7 cellular contexts compared by ENCODE assay signal in the genomic region with DNA sequence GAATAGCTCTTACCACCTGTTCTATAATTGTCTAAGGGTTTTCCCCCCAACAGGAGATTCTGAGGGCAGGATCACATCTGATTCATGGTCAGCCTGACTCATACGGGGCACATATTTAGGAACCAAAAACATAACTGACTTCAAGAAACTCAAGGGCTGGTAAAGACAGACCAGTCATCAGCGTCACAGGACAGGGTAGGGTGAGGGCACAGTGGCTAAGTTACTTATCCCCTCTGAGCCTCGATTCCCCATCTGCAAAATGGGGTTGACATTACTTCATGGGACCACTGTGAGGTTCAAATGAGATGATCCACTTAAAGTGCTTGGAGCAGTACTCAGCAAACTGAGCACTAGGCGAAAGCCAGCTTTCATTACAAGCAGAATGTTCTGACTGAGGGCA. TPM values are rescaled to one million over a fixed set of nuclear protein-coding genes. Genes with fewer than 3 reads are reported as not detected.
DNase-seq lines count a peak whose midpoint lies in the region; ATAC-seq and TF ChIP-seq lines count a peak whose summit lies in the region.

No MANE protein-coding gene starts in this region.

- POLR2A ChIA-PET in activated CD8-positive, alpha-beta T cell treated with anti-CD3 and anti-CD28 coated beads for 36 hours (lab: Charles Lee) = interaction anchor here (0.6 to 2.1 kb wide), 13 partner anchors 8 to 195 kb away, joined by 3 to 10 read pairs (median 4); a partner anchor contains a TSS

- peak overlapping the region; percentile 68 for H2AFZ ChIP-seq in osteoblast (ENCODE audit: low read length)

- DNase-seq in activated CD8-positive, alpha-beta T cell treated with anti-CD3 and anti-CD28 coated beads for 36 hours = peak; percentile 83
- DNase-seq in osteoblast (ENCODE audit: insufficient read length, low spot score, missing footprints) = peak; percentile 95
- DNase-seq in C1 segment of cervical spinal cord (lab: John Stamatoyannopoulos, UW) = no peak
- no peak for DNase-seq in SKM-1 treated with dmso at 0.1 percent for 144 hours (lab: John Stamatoyannopoulos, UW; ENCODE audit: unreplicated experiment)

- peak overlapping the region; percentile 91 for H3K4me2 ChIP-seq in osteoblast (ENCODE audit: insufficient read depth, low read length)

- H3K27ac ChIP-seq in esophagus (ENCODE audit: low read depth in 2 of 2, low read length in 1 of 2) = peak overlapping the region; percentile 91 to 93
- H3K27ac ChIP-seq in osteoblast (ENCODE audit: low read depth, low read length) = peak overlapping the region; percentile 96

- H3K27ac Mint-ChIP-seq in activated CD8-positive, alpha-beta T cell treated with anti-CD3 and anti-CD28 coated beads for 36 hours = peak overlapping the region; percentile 95

- WGBS in esophagus, 2 donors = 13 to 17% methylated on average over 4 of the region's 4 CpGs

- no peaks in the 10 kb centered on the region for H3K9me3 Mint-ChIP-seq in activated CD8-positive, alpha-beta T cell treated with anti-CD3 and anti-CD28 coated beads for 36 hours

- H3K36me3 ChIP-seq in esophagus (ENCODE audit: control insufficient read depth in 2 of 2, insufficient read depth in 2 of 2, low read length in 1 of 2) (no peaks in the 10 kb centered on the region), osteoblast (ENCODE audit: insufficient read depth, low read length) (peaks cover 11% of the 10 kb centered on the region)

- peaks cover 4% of the 10 kb centered on the region in 2 donors for H3K4me1 ChIP-seq in esophagus (ENCODE audit: control insufficient read depth in 2 of 2, insufficient read depth in 2 of 2, low read length in 1 of 2)
- peaks cover 14% of the 10 kb centered on the region for H3K4me1 ChIP-seq in osteoblast (ENCODE audit: insufficient read depth, low read length)

- H3K4me3 ChIP-seq in esophagus (ENCODE audit: low read depth in 1 of 2, low read length in 2 of 2) = peak overlapping the region; percentile 81 to 95
- H3K4me3 ChIP-seq in osteoblast (ENCODE audit: insufficient read depth, low read length) = peak overlapping the region; percentile 93

- peaks cover 19% of the 10 kb centered on the region for H3K36me3 Mint-ChIP-seq in activated CD8-positive, alpha-beta T cell treated with anti-CD3 and anti-CD28 coated beads for 36 hours (ENCODE audit: low read depth)

- no peak for TF ChIP-seq CTCF in activated CD8-positive, alpha-beta T cell treated with anti-CD3 and anti-CD28 coated beads for 36 hours (IDR thresholded peaks at IDR 0.05)
- TF ChIP-seq CTCF in osteoblast (IDR thresholded peaks at IDR 0.05; ENCODE audit: extremely low read depth, low read depth, low read length) = no peak

- CTCF ChIA-PET in activated CD8-positive, alpha-beta T cell treated with anti-CD3 and anti-CD28 coated beads for 36 hours (lab: Charles Lee) = interaction anchor here (1.0 to 1.6 kb wide), 3 partner anchors 10 to 41 kb away, joined by 3 to 5 read pairs (median 4); no protein-coding TSS in a partner anchor

- no peaks in the 10 kb centered on the region for H3K27me3 ChIP-seq in esophagus (ENCODE audit: control insufficient read depth in 1 of 2, insufficient read depth in 2 of 2, low read length in 2 of 2)
- no peaks in the 10 kb centered on the region for H3K27me3 ChIP-seq in osteoblast (ENCODE audit: insufficient read depth, low read length)

- peaks cover 60% of the 10 kb centered on the region for H3K79me2 ChIP-seq in osteoblast (ENCODE audit: insufficient read depth, low read length)

- H3K9me3 ChIP-seq in esophagus (ENCODE audit: control insufficient read depth in 2 of 2, insufficient read depth in 1 of 2, low read depth in 1 of 2, low read length in 1 of 2) (no peaks in the 10 kb centered on the region), osteoblast (ENCODE audit: low read depth, low read length) (no peaks in the 10 kb centered on the region)

- peaks cover 29% of the 10 kb centered on the region for H3K4me1 Mint-ChIP-seq in activated CD8-positive, alpha-beta T cell treated with anti-CD3 and anti-CD28 coated beads for 36 hours (ENCODE audit: low read depth)

- H3K4me3 Mint-ChIP-seq in activated CD8-positive, alpha-beta T cell treated with anti-CD3 and anti-CD28 coated beads for 36 hours = no peak overlapping the region

- no peaks in the 10 kb centered on the region for H3K27me3 Mint-ChIP-seq in activated CD8-positive, alpha-beta T cell treated with anti-CD3 and anti-CD28 coated beads for 36 hours

- H4K20me1 ChIP-seq in osteoblast (ENCODE audit: insufficient read depth, low read length) = peaks cover 12% of the 10 kb centered on the region

- peak; percentile 38 for ATAC-seq in GM18870 (IDR thresholded peaks at IDR 0.05; ENCODE audit: unreplicated experiment)
- ATAC-seq in HG03520 (IDR thresholded peaks at IDR 0.05; ENCODE audit: unreplicated experiment) = peak; percentile 33
- peak; percentile 83 for ATAC-seq in activated CD8-positive, alpha-beta T cell treated with anti-CD3 and anti-CD28 coated beads for 36 hours

- intact Hi-C loops in activated CD8-positive, alpha-beta T cell treated with anti-CD3 and anti-CD28 coated beads for 36 hours (cut with micrococcal nuclease) = no loop called here

RNA-seq across cellular contexts. Expression of a gene that starts 0.6 kb away (rescaled TPM):
- total RNA-seq in activated CD8-positive, alpha-beta T cell treated with anti-CD3 and anti-CD28 coated beads for 36 hours = 10 to 100 TPM; 47.8 to 52.2 TPM
- 10 to 100 TPM; 29.2 to 43.4 TPM for polyA plus RNA-seq in esophagus
- total RNA-seq in osteoblast = 31.8 and 49.2 TPM in 2 replicates

RNA-seq across cellular contexts. Expression of a gene that starts 0.7 kb away (rescaled TPM):
- 1 to 10 TPM; 4.7 to 5.0 TPM for total RNA-seq in activated CD8-positive, alpha-beta T cell treated with anti-CD3 and anti-CD28 coated beads for 36 hours
- 1 to 10 TPM; 3.3 to 3.8 TPM for polyA plus RNA-seq in esophagus
- total RNA-seq in osteoblast = 13.0 and 13.3 TPM in 2 replicates

RNA-seq across cellular contexts. Expression of a gene that starts 42.5 kb away (rescaled TPM):
- total RNA-seq in activated CD8-positive, alpha-beta T cell treated with anti-CD3 and anti-CD28 coated beads for 36 hours = 10 to 100 TPM; 16.7 to 18.6 TPM
- 1 to 10 TPM; 5.5 to 10.0 TPM for polyA plus RNA-seq in esophagus
- 7.2 and 9.1 TPM in 2 replicates for total RNA-seq in osteoblast

RNA-seq across cellular contexts. Expression of a gene that starts 57.1 kb away (rescaled TPM):
- 1 to 10 TPM; 6.2 to 6.6 TPM for total RNA-seq in activated CD8-positive, alpha-beta T cell treated with anti-CD3 and anti-CD28 coated beads for 36 hours
- polyA plus RNA-seq in esophagus = 1 to 10 TPM; 7.2 to 8.3 TPM
- total RNA-seq in osteoblast = 81.0 and 86.1 TPM in 2 replicates

Comparison
In these comparisons a context has a peak if more than half of its experiments do, and no peak if none do; other contexts are left out.
1. ATAC-seq: peak in every context shown above with its lines; median percentile 83 in activated CD8-positive, alpha-beta T cell treated with anti-CD3 and anti-CD28 coated beads for 36 hours; 38 in GM18870; 33 in HG03520.
2. DNase-seq: peak in activated CD8-positive, alpha-beta T cell treated with anti-CD3 and anti-CD28 coated beads for 36 hours (single experiment) and osteoblast (single experiment); none in C1 segment of cervical spinal cord (0 of 14) and SKM-1 treated with dmso at 0.1 percent for 144 hours (single experiment).